28 cellular contexts compared by ENCODE assay signal in the genomic region with DNA sequence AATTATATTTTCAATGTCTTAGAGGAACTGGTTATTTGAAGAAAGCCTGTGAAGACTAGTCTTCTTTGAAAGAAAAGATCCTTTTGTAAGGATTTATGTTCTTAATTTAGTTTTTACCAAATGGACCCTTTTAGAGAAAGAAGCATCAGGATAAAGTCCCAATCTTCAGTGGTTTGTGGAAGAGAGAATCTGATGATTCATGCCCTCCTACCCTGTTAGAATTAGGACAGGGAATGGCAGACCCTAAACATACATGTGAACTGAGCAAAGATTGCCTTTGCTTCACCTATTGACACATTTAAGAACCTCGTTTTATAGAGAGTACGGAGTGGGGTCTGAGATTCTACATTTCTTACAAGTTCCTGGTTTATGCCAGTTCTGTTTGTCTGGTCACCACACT. TPM values are rescaled to one million over a fixed set of nuclear protein-coding genes. Genes with fewer than 3 reads are reported as not detected.
"Had no signal": no experiment of that assay in that cellular context is flagged by ENCODE, and none has a peak within 500 bp of the region (broad histone marks: within the 10 kb centered on the region; RNA-seq: fewer than 3 reads in every experiment).

No MANE protein-coding gene starts in this region.

- H3K4me1 ChIP-seq: colonic mucosa, esophagus squamous epithelium, foreskin keratinocyte had no signal

- H3K4me3 ChIP-seq: colonic mucosa, coronary artery, dorsolateral prefrontal cortex, esophagus muscularis mucosa, esophagus squamous epithelium, gastrocnemius medialis, gastroesophageal sphincter, heart left ventricle, heart right ventricle had no signal

- H3K9me3 ChIP-seq: colonic mucosa, esophagus muscularis mucosa, esophagus squamous epithelium, gastrocnemius medialis, gastroesophageal sphincter had no signal

- H3K27ac ChIP-seq: colonic mucosa, coronary artery, dorsolateral prefrontal cortex, epithelial cell of prostate, esophagus muscularis mucosa, esophagus squamous epithelium, foreskin keratinocyte, gastrocnemius medialis, gastroesophageal sphincter, heart left ventricle, heart right ventricle had no signal

- H3K27me3 ChIP-seq: colonic mucosa, dorsolateral prefrontal cortex, esophagus muscularis mucosa, esophagus squamous epithelium, foreskin keratinocyte, gastrocnemius medialis, gastroesophageal sphincter, heart left ventricle, heart right ventricle had no signal

- FAIRE-seq: colon, endometrium, endothelial cell of umbilical vein, frontal cortex had no signal

- H3K36me3 ChIP-seq: colonic mucosa, gastrocnemius medialis had no signal

- ATAC-seq: effector memory CD8-positive, alpha-beta T cell; esophagus mucosa; foreskin keratinocyte; gastrocnemius medialis; gastroesophageal sphincter; heart left ventricle; heart right ventricle had no signal

- DNase-seq: colonic mucosa; cortex of kidney; dermis blood vessel endothelial cell; dorsolateral prefrontal cortex; effector CD4-positive, alpha-beta T cell; effector CD8-positive, alpha-beta T cell; effector memory CD4-positive, alpha-beta T cell; effector memory CD8-positive, alpha-beta T cell; endodermal cell; erythroblast; esophagus squamous epithelium; foreskin fibroblast; foreskin keratinocyte; foreskin melanocyte; gastrocnemius medialis; glutamatergic neuron; head of caudate nucleus; heart left ventricle; heart right ventricle had no signal

RNA-seq across cellular contexts. Expression of gene TMEFF1, which starts 20.1 kb away (rescaled TPM):
- total RNA-seq: esophagus mucosa, gastrocnemius medialis had no signal
